ENCODE assay signal across 8 cellular contexts in genomic region chr1:233113009-233113712, GRCh38.
DNase-seq lines count a peak whose midpoint lies in the region; ATAC-seq and TF ChIP-seq lines count a peak whose summit lies in the region.

No MANE protein-coding gene starts in this region.

- peak overlapping the region; percentile 77 for H3K4me2 ChIP-seq in osteoblast (ENCODE audit: insufficient read depth, low read length)

- no peaks in the 10 kb centered on the region for H3K27me3 Mint-ChIP-seq in activated T-cell treated with anti-CD3 and anti-CD28 coated beads, Interleukin-2, amount 50 U/mL, for 4 hours (ENCODE audit: low read depth)

- ATAC-seq in GM21786 (IDR thresholded peaks at IDR 0.05; ENCODE audit: unreplicated experiment) = peak; percentile 66
- ATAC-seq in activated T-cell treated with anti-CD3 and anti-CD28 coated beads, Interleukin-2, amount 50 U/mL, for 4 hours = peak; percentile 34 to 82

- no peaks in the 10 kb centered on the region for H3K9me3 ChIP-seq in osteoblast (ENCODE audit: low read depth, low read length)

- no peaks in the 10 kb centered on the region for H3K27me3 ChIP-seq in osteoblast (ENCODE audit: insufficient read depth, low read length)

- no peak for TF ChIP-seq CTCF in osteoblast (IDR thresholded peaks at IDR 0.05; ENCODE audit: extremely low read depth, low read depth, low read length)

- no peaks in the 10 kb centered on the region for H3K36me3 ChIP-seq in osteoblast (ENCODE audit: insufficient read depth, low read length)

- H3K4me1 Mint-ChIP-seq in activated T-cell treated with anti-CD3 and anti-CD28 coated beads, Interleukin-2, amount 50 U/mL, for 4 hours (ENCODE audit: low read depth) = peaks cover 3% of the 10 kb centered on the region

- no peaks in the 10 kb centered on the region for H3K9me3 Mint-ChIP-seq in activated T-cell treated with anti-CD3 and anti-CD28 coated beads, Interleukin-2, amount 50 U/mL, for 4 hours

- no peak overlapping the region for H3K4me3 Mint-ChIP-seq in activated T-cell treated with anti-CD3 and anti-CD28 coated beads, Interleukin-2, amount 50 U/mL, for 4 hours

- H3K4me1 ChIP-seq in osteoblast (ENCODE audit: insufficient read depth, low read length) = peaks cover 35% of the 10 kb centered on the region

- no peaks in the 10 kb centered on the region for H3K79me2 ChIP-seq in osteoblast (ENCODE audit: insufficient read depth, low read length)

- DNase-seq in EH (ENCODE audit: low read depth) (peak; percentile 99), LoVo (ENCODE audit: low spot score) (peak; percentile 87), glomerular visceral epithelial cell (ENCODE audit: extremely low spot score) (peak; percentile 100), osteoblast (ENCODE audit: insufficient read length, low spot score, missing footprints) (peak; percentile 64), NCI-H187 treated with DMSO at 0.1 percent for 48 hours (lab: John Stamatoyannopoulos, UW) (no peak), NCI-H128 (lab: John Stamatoyannopoulos, UW; ENCODE audit: unreplicated experiment) (no peak)
- DNase-seq in activated T-cell treated with anti-CD3 and anti-CD28 coated beads, Interleukin-2, amount 50 U/mL, for 4 hours = no peak

- peak overlapping the region; percentile 98 for H3K27ac ChIP-seq in osteoblast (ENCODE audit: low read depth, low read length)

- peak overlapping the region; percentile 38 for H3K4me3 ChIP-seq in osteoblast (ENCODE audit: insufficient read depth, low read length)

- H4K20me1 ChIP-seq in osteoblast (ENCODE audit: insufficient read depth, low read length) = no peaks in the 10 kb centered on the region

- no peak overlapping the region for H2AFZ ChIP-seq in osteoblast (ENCODE audit: low read length)

- H3K36me3 Mint-ChIP-seq in activated T-cell treated with anti-CD3 and anti-CD28 coated beads, Interleukin-2, amount 50 U/mL, for 4 hours (ENCODE audit: insufficient read depth) = peaks cover 39% of the 10 kb centered on the region

Comparison
In these comparisons a context has a peak if more than half of its experiments do, and no peak if none do; other contexts are left out.
1. DNase-seq: peak in EH (single experiment), LoVo (single experiment), glomerular visceral epithelial cell (single experiment) and osteoblast (single experiment); none in activated T-cell treated with anti-CD3 and anti-CD28 coated beads, Interleukin-2, amount 50 U/mL, for 4 hours (single experiment), NCI-H187 treated with DMSO at 0.1 percent for 48 hours (single experiment) and NCI-H128 (single experiment).